ENCODE assay signal across 9 cellular contexts in genomic region chr2:12718662-12719399, GRCh38. TPM values are rescaled to one million over a fixed set of nuclear protein-coding genes. Genes with fewer than 3 reads are reported as not detected.
A peak's percentile ranks its signal among the peaks of the same experiment; 100 is the strongest.
DNase-seq lines count a peak whose midpoint lies in the region; ATAC-seq, FAIRE-seq and TF ChIP-seq lines count a peak whose summit lies in the region.
"Had no signal": no experiment of that assay in that cellular context is flagged by ENCODE, and none has a peak within 500 bp of the region (broad histone marks: within the 10 kb centered on the region; RNA-seq: fewer than 3 reads in every experiment).

No MANE protein-coding gene starts in this region.

- H3K27me3 ChIP-seq in CD4-positive, alpha-beta T cell (ENCODE audit: control insufficient read depth, insufficient read depth, low read length) = no peaks in the 10 kb centered on the region

- H3K27me3 Mint-ChIP-seq in CD4-positive, alpha-beta T cell = no peaks in the 10 kb centered on the region

- DNase-seq in CD4-positive, alpha-beta T cell = peak in 4 of 10 experiments; percentile 11 to 35 (median 20)
- DNase-seq in NCI-H2227 treated with DMSO at 0.1 percent for 48 hours (lab: John Stamatoyannopoulos, UW) = peak; percentile 9
- DNase-seq in activated naive CD4-positive, alpha-beta T cell treated with anti-CD3 and anti-CD28 coated beads, Interleukin-2, amount 50 U/mL, for 72 hours (ENCODE audit: low spot score in 2 of 2) = no peak
- DNase-seq in iPS-NIHi7 (ENCODE audit: extremely low spot score) = peak; percentile 31
- DNase-seq in stimulated activated CD4-positive, alpha-beta T cell treated with anti-CD3 and anti-CD28 coated beads, Interleukin-4, amount 100 ng/mL, for 4 hours = peak; percentile 31 to 37
- DNase-seq in urothelium cell line (ENCODE audit: low spot score) = no peak
- DNase-seq in T1000 (lab: John Stamatoyannopoulos, UW) = no peak
- DNase-seq in NCI-H146 treated with DMSO at 0.1 percent for 48 hours (lab: John Stamatoyannopoulos, UW; ENCODE audit: unreplicated experiment) = no peak

- CTCF ChIA-PET in CD4-positive, alpha-beta T cell (lab: Charles Lee) = interaction anchor here (3.2 kb wide), 1 partner anchor 218 kb away, joined by 10 read pairs; no protein-coding TSS in a partner anchor

- no peak for ATAC-seq in CD4-positive, alpha-beta T cell (ENCODE audit: poor library complexity)
- ATAC-seq in activated naive CD4-positive, alpha-beta T cell treated with anti-CD3 and anti-CD28 coated beads, Interleukin-2, amount 50 U/mL, for 72 hours = no peak

- H3K27ac ChIP-seq in CD4-positive, alpha-beta T cell (ENCODE audit: low read depth, low read length) = peak overlapping the region; percentile 88
- H3K27ac ChIP-seq: neutrophil had no signal

- no peaks in the 10 kb centered on the region for H3K9me3 ChIP-seq in CD4-positive, alpha-beta T cell (ENCODE audit: control insufficient read depth, low read length)
- H3K9me3 ChIP-seq: neutrophil had no signal

- peaks cover 64% of the 10 kb centered on the region for H3K4me1 Mint-ChIP-seq in CD4-positive, alpha-beta T cell (ENCODE audit: low read depth)

- H3K36me3 Mint-ChIP-seq in CD4-positive, alpha-beta T cell (ENCODE audit: low read depth) = peaks cover 58% of the 10 kb centered on the region
- peaks cover 7 to 13% of the 10 kb centered on the region in 2 donors for H3K36me3 Mint-ChIP-seq in activated naive CD4-positive, alpha-beta T cell treated with anti-CD3 and anti-CD28 coated beads, Interleukin-2, amount 50 U/mL, for 72 hours

- peak overlapping the region; percentile 100 for H3K4me3 Mint-ChIP-seq in CD4-positive, alpha-beta T cell

- POLR2A ChIA-PET in CD4-positive, alpha-beta T cell (lab: Charles Lee) = interaction anchor here (0.6 to 4.2 kb wide), 9 partner anchors 9 to 674 kb away, joined by 3 to 73 read pairs (median 10); no protein-coding TSS in a partner anchor

- H3K9me3 Mint-ChIP-seq in CD4-positive, alpha-beta T cell = no peaks in the 10 kb centered on the region
- H3K9me3 Mint-ChIP-seq in activated naive CD4-positive, alpha-beta T cell treated with anti-CD3 and anti-CD28 coated beads, Interleukin-2, amount 50 U/mL, for 72 hours = no peaks in the 10 kb centered on the region

- no peak for FAIRE-seq in urothelium cell line (lab: Jason Lieb, UNC)

- intact Hi-C loops in CD4-positive, alpha-beta T cell (cut with DNase I, micrococcal nuclease) = loop anchor here (1.0 to 10.0 kb wide), 8 partner anchors 9 to 764 kb away; no protein-coding TSS in a partner anchor

- peak overlapping the region; percentile 93 for H3K27ac Mint-ChIP-seq in CD4-positive, alpha-beta T cell
- peak overlapping the region; percentile 85 to 96 for H3K27ac Mint-ChIP-seq in activated naive CD4-positive, alpha-beta T cell treated with anti-CD3 and anti-CD28 coated beads, Interleukin-2, amount 50 U/mL, for 72 hours

- TF ChIP-seq CTCF in CD4-positive, alpha-beta T cell (IDR thresholded peaks at IDR 0.05) = no peak

RNA-seq across cellular contexts. Expression of gene TRIB2, which starts 2.1 kb away (rescaled TPM):
- total RNA-seq in CD4-positive, alpha-beta T cell = 100 to 1,000 TPM in 1 of 2 experiments, 10 to 100 TPM in 1; 91.3 to 102 TPM
- total RNA-seq in activated naive CD4-positive, alpha-beta T cell treated with anti-CD3 and anti-CD28 coated beads, Interleukin-2, amount 50 U/mL, for 72 hours = 1 to 10 TPM; 2.6 to 7.7 TPM

Comparison
In these comparisons a context has a peak if more than half of its experiments do, and no peak if none do; other contexts are left out.
1. DNase-seq: peak in NCI-H2227 treated with DMSO at 0.1 percent for 48 hours (single experiment), iPS-NIHi7 (single experiment) and stimulated activated CD4-positive, alpha-beta T cell treated with anti-CD3 and anti-CD28 coated beads, Interleukin-4, amount 100 ng/mL, for 4 hours (2 of 2); none in activated naive CD4-positive, alpha-beta T cell treated with anti-CD3 and anti-CD28 coated beads, Interleukin-2, amount 50 U/mL, for 72 hours (0 of 2), urothelium cell line (single experiment), T1000 (single experiment) and NCI-H146 treated with DMSO at 0.1 percent for 48 hours (single experiment).
2. RNA of gene TRIB2, which starts 2.1 kb away (total RNA-seq): 91.3 to 102 TPM in CD4-positive, alpha-beta T cell; 2.6 to 7.7 TPM in activated naive CD4-positive, alpha-beta T cell treated with anti-CD3 and anti-CD28 coated beads, Interleukin-2, amount 50 U/mL, for 72 hours; every median in the first group is over 10 times any median in the second.